1 cellular context compared by ENCODE assay signal in the genomic region with DNA sequence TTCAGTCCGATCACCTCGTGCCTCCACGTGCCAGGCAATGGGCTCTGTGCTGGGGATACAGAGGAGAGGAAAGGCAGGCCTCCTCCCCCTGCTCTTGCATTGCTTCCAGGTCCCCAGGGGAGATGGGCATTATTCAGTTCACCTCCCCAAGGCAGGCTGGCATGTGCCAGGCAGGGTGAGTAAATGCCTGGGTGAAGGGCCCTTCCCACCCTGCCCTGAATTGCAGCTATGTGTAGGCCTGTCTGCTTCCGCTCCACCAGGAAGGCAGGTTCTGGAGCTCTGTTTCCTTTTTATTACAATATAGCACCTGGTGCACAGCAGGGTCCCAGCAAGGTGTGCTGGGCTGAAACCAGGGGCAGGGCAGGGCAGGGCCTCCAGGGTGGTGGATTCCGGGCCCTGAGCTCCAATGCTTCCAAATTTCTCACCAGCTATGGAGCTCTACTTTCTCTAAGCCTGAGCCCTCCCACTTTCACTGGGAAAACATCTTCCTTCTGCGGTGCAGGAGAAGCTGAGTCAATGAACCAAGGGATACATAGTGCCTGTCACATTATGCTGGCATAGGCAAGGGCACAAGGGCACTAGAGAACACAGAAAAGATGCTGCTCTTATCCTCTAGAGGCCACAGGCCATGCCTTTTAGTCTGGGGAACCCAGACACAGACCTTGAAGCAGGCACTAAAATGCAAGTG.
TF ChIP-seq lines count a peak whose summit lies in the region.

No MANE protein-coding gene starts in this region.

TF ChIP-seq in H1, 55 proteins besides CTCF, POLR2A, EP300 and RAD21 (continued from another document):
- TF ChIP-seq CEBPB (IDR thresholded peaks at IDR 0.05; ENCODE audit: low read depth, low read length) (no peak), TAF7 (optimal IDR thresholded peaks at IDR 0.05; ENCODE audit: borderline replicate concordance, low read depth, low read length) (no peak)
